Comparison of ENCODE assay signal across 1 cellular context in genomic region chr5:108726446-108727091, GRCh38.
A peak's percentile ranks its signal among the peaks of the same experiment; 100 is the strongest.
TF ChIP-seq lines count a peak whose summit lies in the region.

No MANE protein-coding gene starts in this region.

TF ChIP-seq in K562, 482 proteins besides CTCF, POLR2A, EP300 and RAD21 (continued from another document and continues in another):
- TF ChIP-seq ETV6 (IDR thresholded peaks at IDR 0.05; ENCODE audit: borderline replicate concordance in 1 of 2, low read depth in 2 of 2, low read length in 1 of 2) (no peak), ETV6 (CRISPR knock-in tag; IDR thresholded peaks at IDR 0.05; ENCODE audit: borderline replicate concordance) (no peak), ZC3H11A (IDR thresholded peaks at IDR 0.05; ENCODE audit: low read depth, low read length) (no peak), TFAP4 (CRISPR knock-in tag; IDR thresholded peaks at IDR 0.05; ENCODE audit: borderline replicate concordance) (no peak), FOSL1 (tag; conservative IDR thresholded peaks at IDR 0.05) (peak; percentile 19; the same call in 1 of the 2 replicates), SUPT5H (IDR thresholded peaks at IDR 0.05) (no peak), ZNF778 (CRISPR knock-in tag; IDR thresholded peaks at IDR 0.05) (no peak), SMARCE1 (IDR thresholded peaks at IDR 0.05) (0 out of 2 replicates have a peak, but pooled peaks have one; percentile 17), MAFF (IDR thresholded peaks at IDR 0.05; ENCODE audit: low read length) (no peak), MEF2D (tag; conservative IDR thresholded peaks at IDR 0.05; ENCODE audit: low read depth) (0 out of 2 replicates have a peak, but pooled peaks have one; percentile 22), SAFB (IDR thresholded peaks at IDR 0.05; ENCODE audit: borderline replicate concordance, low read depth, low read length) (no peak), SAFB2 (IDR thresholded peaks at IDR 0.05; ENCODE audit: borderline replicate concordance, low read depth, low read length, severe bottlenecking) (no peak), RBM22 (IDR thresholded peaks at IDR 0.05; ENCODE audit: low read depth, low read length, poor library complexity, severe bottlenecking) (no peak), CEBPG (CRISPR knock-in tag; IDR thresholded peaks at IDR 0.05) (no peak), CEBPG (tag; conservative IDR thresholded peaks at IDR 0.05 in 1 of 2, IDR thresholded peaks at IDR 0.05 in 1 of 2) (peak; percentile 33 to 51; a peak in 1 of 4 replicates), ZNF589 (CRISPR knock-in tag; IDR thresholded peaks at IDR 0.05; ENCODE audit: low read depth) (no peak), HNRNPLL (IDR thresholded peaks at IDR 0.05; ENCODE audit: low read depth, low read length, poor library complexity, severe bottlenecking) (no peak), XRCC3 (IDR thresholded peaks at IDR 0.05) (no peak), BRD4 (IDR thresholded peaks at IDR 0.05) (0 out of 2 replicates have a peak, but pooled peaks have one; percentile 3), ZNF140 (CRISPR knock-in tag; IDR thresholded peaks at IDR 0.05) (no peak), CREB5 (CRISPR knock-in tag; IDR thresholded peaks at IDR 0.05) (no peak), ZNF518B (CRISPR knock-in tag; IDR thresholded peaks at IDR 0.05) (no peak), ZNF696 (CRISPR knock-in tag; conservative IDR thresholded peaks at IDR 0.05) (no peak), CHAMP1 (IDR thresholded peaks at IDR 0.05) (no peak), ZBTB33 (CRISPR knock-in tag; IDR thresholded peaks at IDR 0.05) (no peak), PRDM10 (IDR thresholded peaks at IDR 0.05; ENCODE audit: partially characterized antibody) (no peak), SNAPC5 (CRISPR knock-in tag; IDR thresholded peaks at IDR 0.05) (no peak), JUND (IDR thresholded peaks at IDR 0.05; ENCODE audit: borderline replicate concordance, low read depth, low read length) (peak; percentile 15; the same call in 1 of the 2 replicates), JUND (tag; IDR thresholded peaks at IDR 0.05; ENCODE audit: borderline replicate concordance, low read depth, low read length) (no peak; the same call in 2 of the 3 replicates), TAF15 (IDR thresholded peaks at IDR 0.05; ENCODE audit: low read depth, low read length) (no peak), SIRT6 (IDR thresholded peaks at IDR 0.05; ENCODE audit: low read depth, low read length) (no peak), CC2D1A (IDR thresholded peaks at IDR 0.05) (no peak), ARHGAP35 (IDR thresholded peaks at IDR 0.05; ENCODE audit: partially characterized antibody) (no peak), ZNF592 (IDR thresholded peaks at IDR 0.05) (peak; percentile 39; the same call in 1 of the 2 replicates), ATF3 (IDR thresholded peaks at IDR 0.05) (peak; percentile 36; the same call in 1 of the 2 replicates), ATF3 (CRISPR knock-in tag; conservative IDR thresholded peaks at IDR 0.05) (no peak), USF1 (CRISPR knock-in tag; IDR thresholded peaks at IDR 0.05) (no peak), ZBTB34 (CRISPR knock-in tag; IDR thresholded peaks at IDR 0.05) (no peak)
